Comparison of ENCODE assay signal across 8 cellular contexts in the genomic region with DNA sequence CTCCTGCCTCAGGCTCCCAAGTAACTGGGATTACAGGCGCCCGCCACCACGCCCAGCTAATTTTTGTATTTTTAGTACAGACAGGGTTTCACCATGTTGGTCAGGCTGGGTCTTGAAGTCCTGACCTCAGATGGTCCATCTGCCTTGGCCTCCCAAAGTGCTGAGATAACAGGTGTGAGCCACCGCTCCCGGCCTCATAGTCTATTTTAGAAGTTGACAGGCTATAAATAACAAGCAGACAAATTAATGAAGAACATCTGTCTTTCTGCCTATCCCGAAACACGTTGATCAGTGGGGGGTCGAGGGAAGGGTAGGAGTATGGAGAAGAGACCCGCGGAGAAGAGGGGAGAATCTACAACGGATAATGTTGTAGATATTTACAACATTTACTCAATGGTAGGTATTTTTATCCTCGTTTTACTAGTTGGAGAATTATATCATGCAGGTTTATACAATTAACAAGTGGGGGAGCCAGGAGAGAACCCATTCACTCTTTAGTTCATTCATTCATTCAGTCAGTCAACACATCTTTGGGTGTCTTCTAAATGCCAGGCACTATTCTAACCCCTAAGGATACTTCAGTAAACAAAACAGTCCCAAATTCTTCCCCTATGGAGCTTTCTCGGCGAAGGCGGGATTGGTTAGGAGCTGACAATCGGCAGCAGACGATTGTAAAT. TPM values are rescaled to one million over a fixed set of nuclear protein-coding genes. Genes with fewer than 3 reads are reported as not detected.
A peak's percentile ranks its signal among the peaks of the same experiment; 100 is the strongest.
DNase-seq lines count a peak whose midpoint lies in the region; ATAC-seq, FAIRE-seq and TF ChIP-seq lines count a peak whose summit lies in the region.

No MANE protein-coding gene starts in this region.

- no peaks in the 10 kb centered on the region for H3K27me3 ChIP-seq in GM12878 (replicated peaks in 1 of 2; ENCODE audit: control insufficient read depth in 2 of 2, insufficient read depth in 2 of 2, low read length in 1 of 2)

- peak overlapping the region; percentile 2 to 93 (median 76) for H3K27ac Mint-ChIP-seq in naive B cell

- TF ChIP-seq EP300 in GM12878 (IDR thresholded peaks at IDR 0.05; ENCODE audit: borderline replicate concordance in 1 of 2, control insufficient read depth in 1 of 2, low read depth in 2 of 2, low read length in 2 of 2): 0 out of 4 replicates have a peak, but pooled peaks of 1 of the 2 experiments have one; percentile 22

- in situ Hi-C loops in GM12878 (cut with MboI): no loop called here

- H3K4me1 Mint-ChIP-seq in naive B cell: peaks cover 31 to 42% (median 42%) of the 10 kb centered on the region in 3 donors

- peak; percentile 13 for FAIRE-seq in GM12878 (lab: Jason Lieb, UNC)

- WGBS in GM12878 (ENCODE audit: insufficient coverage, insufficient replicate concordance, low lambda C conversion rate, missing lambda C conversion rate): 38% methylated on average over 17 of the region's 17 CpGs

- SMC1A ChIA-PET in GM12878 (lab: Charles Lee; ENCODE audit: uncharacterized antibody, unreplicated experiment): interaction anchor here (0.6 to 4.2 kb wide), 7 partner anchors 9 to 216 kb away, joined by 3 to 31 read pairs (median 4); no protein-coding TSS in a partner anchor

- TF ChIP-seq POLR2A in GM12878 (IDR thresholded peaks at IDR 0.05; ENCODE audit: low read depth, low read length): no peak

- DNase-seq in GM12878 (ENCODE audit: low read depth, low spot score): no peak
- DNase-seq in naive B cell: no peak
- DNase-seq in HuH-7.5 (ENCODE audit: low spot score): no peak
- no peak for DNase-seq in NCI-H446 treated with DMSO at 0.1 percent for 48 hours (lab: John Stamatoyannopoulos, UW)
- DNase-seq in occipital lobe (lab: John Stamatoyannopoulos, UW): no peak

- intact Hi-C loops in GM12878 (cut with micrococcal nuclease; ENCODE audit: unreplicated experiment): no loop called here

- peak overlapping the region; percentile 63 for H3K9ac ChIP-seq in GM12878 (ENCODE audit: control insufficient read depth, insufficient read depth, low read length)

- H3K4me1 ChIP-seq in GM12878 (ENCODE audit: control insufficient read depth, insufficient read depth, low read length): peaks cover 7% of the 10 kb centered on the region

- H3K79me2 ChIP-seq in GM12878 (ENCODE audit: control insufficient read depth, insufficient read depth, low read length): peaks cover 45% of the 10 kb centered on the region

- RAD21 ChIA-PET in GM12878 (lab: Charles Lee; ENCODE audit: unreplicated experiment): interaction anchor here (0.6 to 6.0 kb wide), 7 partner anchors 9 to 155 kb away, joined by 3 to 34 read pairs (median 5); a partner anchor contains a TSS

- CTCF ChIA-PET in GM12878 (lab: Yijun Ruan, JAX): interaction anchor here (0.6 to 1.9 kb wide), 4 partner anchors 15 to 215 kb away, joined by 3 to 6 read pairs (median 3); no protein-coding TSS in a partner anchor

- peak overlapping the region; percentile 62 to 98 (median 88) for H3K4me3 Mint-ChIP-seq in naive B cell

- peak overlapping the region; percentile 58; the same call in 1 of the 2 replicates for H3K4me3 ChIP-seq in GM12878

- POLR2A ChIA-PET in GM12878 (lab: Charles Lee): interaction anchor here (0.6 to 6.8 kb wide), 3 partner anchors 10 to 38 kb away, joined by 3 to 59 read pairs (median 5); a partner anchor contains a TSS

- H3K9me3 ChIP-seq in GM12878 (replicated peaks; ENCODE audit: control insufficient read depth, insufficient read depth, low read length): no peaks in the 10 kb centered on the region

- no peaks in the 10 kb centered on the region for H4K20me1 ChIP-seq in GM12878 (ENCODE audit: control insufficient read depth, insufficient read depth)

- H3K4me2 ChIP-seq in GM12878 (ENCODE audit: control insufficient read depth, insufficient read depth): peak overlapping the region; percentile 93

- no peak for TF ChIP-seq RAD21 in GM12878 (IDR thresholded peaks at IDR 0.05; ENCODE audit: insufficient read depth, low read depth, low read length)

- peak; percentile 9 for ATAC-seq in HG02884 (IDR thresholded peaks at IDR 0.05; ENCODE audit: unreplicated experiment)
- ATAC-seq in GM12878: no peak
- peak; percentile 16 to 22 for ATAC-seq in naive B cell (ENCODE audit: low read depth in 2 of 2)
- no peak for ATAC-seq in HG02623 (IDR thresholded peaks at IDR 0.05; ENCODE audit: unreplicated experiment)

- H2AFZ ChIP-seq in GM12878 (ENCODE audit: control insufficient read depth, low read depth, low read length): peak overlapping the region; percentile 84

- BruUV-seq in GM12878 (replicated peaks; lab: Mats Ljungman, UMichigan): no TSS peak

- H3K9me3 Mint-ChIP-seq in naive B cell: no peaks in the 10 kb centered on the region

- H3K36me3 ChIP-seq in GM12878 (ENCODE audit: control insufficient read depth in 2 of 2, insufficient read depth in 2 of 2, low read length in 1 of 2): no peaks in the 10 kb centered on the region

- no peaks in the 10 kb centered on the region for H3K27me3 Mint-ChIP-seq in naive B cell

- H3K27ac ChIP-seq in C4-2B: peak overlapping the region; percentile 65; the same call in 1 of the 2 replicates
- peak overlapping the region; percentile 47 for H3K27ac ChIP-seq in GM12878 (ENCODE audit: control insufficient read depth, insufficient read depth)

- TF ChIP-seq CTCF in C4-2B (conservative IDR thresholded peaks at IDR 0.05) (no peak), GM12878 (IDR thresholded peaks at IDR 0.05 in 2 of 3, conservative IDR thresholded peaks at IDR 0.05 in 1 of 3; ENCODE audit: control insufficient read depth in 2 of 3, extremely low read depth in 1 of 3, insufficient read depth in 1 of 3, low read depth in 3 of 3, low read length in 3 of 3) (no peak)

- H3K36me3 Mint-ChIP-seq in naive B cell: peaks cover 2 to 10% of the 10 kb centered on the region in 2 donors

TF ChIP-seq in GM12878, 131 proteins besides CTCF, POLR2A, EP300 and RAD21:
- TF ChIP-seq, protein P1, sequence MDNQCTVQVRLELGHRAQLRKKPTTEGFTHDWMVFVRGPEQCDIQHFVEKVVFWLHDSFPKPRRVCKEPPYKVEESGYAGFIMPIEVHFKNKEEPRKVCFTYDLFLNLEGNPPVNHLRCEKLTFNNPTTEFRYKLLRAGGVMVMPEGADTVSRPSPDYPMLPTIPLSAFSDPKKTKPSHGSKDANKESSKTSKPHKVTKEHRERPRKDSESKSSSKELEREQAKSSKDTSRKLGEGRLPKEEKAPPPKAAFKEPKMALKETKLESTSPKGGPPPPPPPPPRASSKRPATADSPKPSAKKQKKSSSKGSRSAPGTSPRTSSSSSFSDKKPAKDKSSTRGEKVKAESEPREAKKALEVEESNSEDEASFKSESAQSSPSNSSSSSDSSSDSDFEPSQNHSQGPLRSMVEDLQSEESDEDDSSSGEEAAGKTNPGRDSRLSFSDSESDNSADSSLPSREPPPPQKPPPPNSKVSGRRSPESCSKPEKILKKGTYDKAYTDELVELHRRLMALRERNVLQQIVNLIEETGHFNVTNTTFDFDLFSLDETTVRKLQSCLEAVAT (IDR thresholded peaks at IDR 0.05): peak; percentile 28; the same call in 1 of the 2 replicates
- TF ChIP-seq MTA2 (IDR thresholded peaks at IDR 0.05; ENCODE audit: low read depth) (0 out of 2 replicates have a peak, but pooled peaks have one; percentile 21), ZNF24 (IDR thresholded peaks at IDR 0.05) (peak; percentile 95), KDM1A (IDR thresholded peaks at IDR 0.05; ENCODE audit: borderline replicate concordance) (no peak), ZNF622 (IDR thresholded peaks at IDR 0.05) (no peak)

RNA-seq across cellular contexts. Expression of a gene that starts 0.5 kb away (rescaled TPM):
- total RNA-seq in GM12878 (2013; cell fraction: nucleolus; rRNA removed): 126 and 141 TPM in 2 replicates
- 13.6 and 15.9 TPM in 2 replicates for total RNA-seq in GM12878 (2014; rRNA removed)
- 17.8 and 20.4 TPM in 2 replicates for total RNA-seq in GM12878 (2014; rRNA removed; fragmentation: Illumina TruSeq; extraction: Trizol)
- 57.7 and 64.7 TPM in 2 replicates for total RNA-seq in GM12878 (2021)
- 70.8 TPM for polyA plus RNA-seq in GM12878 (2011; ENCODE audit: low read depth)
- 99.7 and 143 TPM in 2 replicates for polyA plus RNA-seq in GM12878 (2011; rRNA removed)
- 30.3 and 40.8 TPM in 2 replicates for polyA plus RNA-seq in GM12878 (2011; cell fraction: cytosol; rRNA removed)
- 41.7 and 46.0 TPM in 2 replicates for polyA plus RNA-seq in GM12878 (2011; cell fraction: nucleus; rRNA removed)
- polyA plus RNA-seq in GM12878 (2012): 47.7 and 70.7 TPM in 2 replicates
- 76.6 and 99.0 TPM in 2 replicates for polyA plus RNA-seq in GM12878 (2014; fragmentation: Illumina TruSeq; extraction: Trizol)
- 10 to 100 TPM in 1 of 2 experiments, 1 to 10 TPM in 1; 8.5 to 23.3 TPM for polyA plus RNA-seq in GM12878 (2014; fragmentation: Nextera tagmentation; extraction: Ambion mirVana)
- 29.1 and 51.4 TPM in 2 replicates for polyA plus RNA-seq in GM12878 (2014; rRNA removed)
- polyA plus RNA-seq in GM12878 (2016; fragmentation: Nextera tagmentation; extraction: Ambion mirVana): 10 to 100 TPM; 66.1 to 67.4 TPM
- 41.2 and 93.3 TPM in 2 replicates for polyA minus RNA-seq in GM12878 (2011; rRNA and poly(A)+ RNA removed)
- 18.4 and 19.6 TPM in 2 replicates for polyA minus RNA-seq in GM12878 (2011; cell fraction: cytosol; rRNA and poly(A)+ RNA removed)
- 16.2 and 23.5 TPM in 2 replicates for polyA minus RNA-seq in GM12878 (2011; cell fraction: nucleus; rRNA and poly(A)+ RNA removed)
- 10 to 100 TPM; 41.4 to 61.7 (median 50.8) TPM for polyA plus RNA-seq in naive B cell (ENCODE audit: low read depth in 6 of 6)
- total RNA-seq in occipital lobe: 9.5 TPM

RNA-seq across cellular contexts. Expression of a gene that starts 36.9 kb away (rescaled TPM):
- total RNA-seq in GM12878 (2013; cell fraction: nucleolus; rRNA removed): 35.3 and 38.4 TPM in 2 replicates
- total RNA-seq in GM12878 (2014; rRNA removed) (37.3 and 44.5 TPM in 2 replicates), GM12878 (2014; rRNA removed; fragmentation: Illumina TruSeq; extraction: Trizol) (30.0 and 32.4 TPM in 2 replicates), GM12878 (2021) (22.7 and 26.9 TPM in 2 replicates), occipital lobe (10.3 TPM)
- 28.8 TPM for polyA plus RNA-seq in GM12878 (2011; ENCODE audit: low read depth)
- polyA plus RNA-seq in GM12878 (2011; rRNA removed) (31.4 and 37.4 TPM in 2 replicates), GM12878 (2014; fragmentation: Illumina TruSeq; extraction: Trizol) (27.3 and 37.5 TPM in 2 replicates), GM12878 (2014; fragmentation: Nextera tagmentation; extraction: Ambion mirVana) (10 to 100 TPM; 15.0 to 23.3 TPM), GM12878 (2014; rRNA removed) (27.2 and 31.1 TPM in 2 replicates), GM12878 (2016; fragmentation: Nextera tagmentation; extraction: Ambion mirVana) (10 to 100 TPM; 49.8 to 55.1 TPM), naive B cell (ENCODE audit: low read depth in 6 of 6) (10 to 100 TPM; 56.9 to 83.1 (median 71.0) TPM)
- 32.9 and 43.8 TPM in 2 replicates for polyA plus RNA-seq in GM12878 (2011; cell fraction: cytosol; rRNA removed)
- polyA plus RNA-seq in GM12878 (2011; cell fraction: nucleus; rRNA removed): 13.2 and 14.8 TPM in 2 replicates
- polyA plus RNA-seq in GM12878 (2012): 30.3 and 41.4 TPM in 2 replicates
- 43.3 and 51.9 TPM in 2 replicates for polyA minus RNA-seq in GM12878 (2011; rRNA and poly(A)+ RNA removed)
- 15.5 and 18.2 TPM in 2 replicates for polyA minus RNA-seq in GM12878 (2011; cell fraction: cytosol; rRNA and poly(A)+ RNA removed)
- polyA minus RNA-seq in GM12878 (2011; cell fraction: nucleus; rRNA and poly(A)+ RNA removed): 8.2 and 10.6 TPM in 2 replicates

Comparison
In these comparisons a context has a peak if more than half of its experiments do, and no peak if none do; other contexts are left out.
1. ATAC-seq: peak in HG02884 (single experiment) and naive B cell (2 of 2); none in GM12878 (single experiment) and HG02623 (single experiment).